Comparison of ENCODE assay signal across 1 cellular context in genomic region chr7:150936018-150936417, GRCh38.
TF ChIP-seq lines count a peak whose summit lies in the region.

No MANE protein-coding gene starts in this region.

TF ChIP-seq in K562, 482 proteins besides CTCF, POLR2A, EP300 and RAD21:
- no peak for TF ChIP-seq ZKSCAN8 (CRISPR knock-in tag; IDR thresholded peaks at IDR 0.05)
- TF ChIP-seq ETS2 (tag; IDR thresholded peaks at IDR 0.05; ENCODE audit: borderline replicate concordance, poor library complexity, severe bottlenecking): no peak
- no peak for TF ChIP-seq ZNF217 (CRISPR knock-in tag; IDR thresholded peaks at IDR 0.05)
- TF ChIP-seq ZNF274 (IDR thresholded peaks at IDR 0.05; ENCODE audit: borderline replicate concordance, low read depth, low read length): no peak
- no peak for TF ChIP-seq ZNF75A (CRISPR knock-in tag; IDR thresholded peaks at IDR 0.05)
- TF ChIP-seq UBTF (IDR thresholded peaks at IDR 0.05; ENCODE audit: borderline replicate concordance in 1 of 2, low read depth in 2 of 2, low read length in 2 of 2): no peak
- no peak for TF ChIP-seq SMARCC2 (IDR thresholded peaks at IDR 0.05; ENCODE audit: low read depth)
- no peak for TF ChIP-seq NCOA2 (IDR thresholded peaks at IDR 0.05; ENCODE audit: partially characterized antibody in 2 of 2)
- TF ChIP-seq ZNF146 (CRISPR knock-in tag; IDR thresholded peaks at IDR 0.05; ENCODE audit: unreplicated experiment): no peak
- TF ChIP-seq RBM14 (IDR thresholded peaks at IDR 0.05; ENCODE audit: borderline replicate concordance, insufficient read depth, low read depth, low read length): no peak
- no peak for TF ChIP-seq ASH1L (IDR thresholded peaks at IDR 0.05; ENCODE audit: borderline replicate concordance, low read depth, partially characterized antibody)
- no peak for TF ChIP-seq ATF6 (CRISPR knock-in tag; IDR thresholded peaks at IDR 0.05)
- TF ChIP-seq NCOA1 (IDR thresholded peaks at IDR 0.05; ENCODE audit: low read depth): no peak
- TF ChIP-seq E2F8 (IDR thresholded peaks at IDR 0.05; ENCODE audit: low read depth, partially characterized antibody): no peak
- no peak for TF ChIP-seq NONO (IDR thresholded peaks at IDR 0.05; ENCODE audit: low read depth in 2 of 2, low read length in 1 of 2)
- no peak for TF ChIP-seq ZFX (CRISPR knock-in tag; IDR thresholded peaks at IDR 0.05)
- no peak for TF ChIP-seq ZNF384 (IDR thresholded peaks at IDR 0.05; ENCODE audit: low read depth, low read length)
- no peak for TF ChIP-seq RERE (CRISPR knock-in tag; IDR thresholded peaks at IDR 0.05; ENCODE audit: borderline replicate concordance)
- no peak for TF ChIP-seq ZNF41 (CRISPR knock-in tag; conservative IDR thresholded peaks at IDR 0.05)
- TF ChIP-seq ZNF407 (IDR thresholded peaks at IDR 0.05; ENCODE audit: low read depth): no peak
